Comparison of ENCODE assay signal across 18 cellular contexts in the genomic region with DNA sequence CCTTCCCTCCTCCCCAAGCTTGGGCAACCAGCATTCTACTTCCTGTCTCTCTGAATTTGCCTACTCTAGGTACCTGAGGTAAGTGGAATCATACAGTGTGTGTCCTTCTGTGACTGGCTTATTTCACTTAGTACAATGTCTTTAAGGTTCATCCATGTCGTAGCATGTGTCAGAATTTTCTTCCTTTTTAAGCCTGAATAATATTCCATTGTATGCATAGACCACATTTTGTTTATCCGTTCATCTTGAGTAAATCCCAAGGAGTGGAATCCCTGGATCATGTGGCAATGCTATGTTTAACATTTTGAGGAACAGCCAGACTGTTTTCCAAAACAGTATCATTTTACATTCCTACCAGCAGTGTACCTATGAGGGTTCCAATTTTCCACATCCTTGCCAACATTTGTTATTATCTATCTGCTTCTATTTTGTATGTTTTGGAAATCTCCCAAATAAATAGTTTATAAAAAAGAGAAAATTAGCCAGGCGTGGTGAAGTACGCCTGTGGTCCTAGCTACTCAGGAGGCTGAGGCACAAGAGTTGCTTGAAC. TPM values are rescaled to one million over a fixed set of nuclear protein-coding genes. Genes with fewer than 3 reads are reported as not detected.
DNase-seq lines count a peak whose midpoint lies in the region; ATAC-seq, FAIRE-seq and TF ChIP-seq lines count a peak whose summit lies in the region.
"Had no signal": no experiment of that assay in that cellular context is flagged by ENCODE, and none has a peak within 500 bp of the region (broad histone marks: within the 10 kb centered on the region; RNA-seq: fewer than 3 reads in every experiment).

No MANE protein-coding gene starts in this region.

- H3K27me3 ChIP-seq in HepG2 (ENCODE audit: control insufficient read depth in 1 of 2, insufficient read depth in 2 of 2, low read length in 2 of 2), result no peaks in the 10 kb centered on the region
- H3K27me3 ChIP-seq in lower lobe of right lung (ENCODE audit: low read depth), result no peaks in the 10 kb centered on the region

- peaks cover under 1 to 3% of the 10 kb centered on the region in 2 experiments; a peak in 2 of 5 replicates for H3K36me3 ChIP-seq in HepG2 (replicated peaks in 1 of 2; ENCODE audit: control insufficient read depth in 1 of 2, insufficient read depth in 2 of 2, low read length in 2 of 2)
- peaks cover 15% of the 10 kb centered on the region for H3K36me3 ChIP-seq in lower lobe of right lung

- BruUV-seq in HepG2 (replicated peaks; lab: Mats Ljungman, UMichigan), result no TSS peak

- H3K9me3 ChIP-seq in HepG2 (ENCODE audit: low read length) (no peaks in the 10 kb centered on the region), lower lobe of right lung (no peaks in the 10 kb centered on the region)

- TF ChIP-seq POLR2A in HepG2 (IDR thresholded peaks at IDR 0.05; ENCODE audit: insufficient read depth in 1 of 2, low read depth in 2 of 2, low read length in 2 of 2), result no peak

- TF ChIP-seq CTCF in C4-2B (conservative IDR thresholded peaks at IDR 0.05) (no peak), HepG2 (CRISPR knock-in tag; IDR thresholded peaks at IDR 0.05) (no peak), lower lobe of right lung (IDR thresholded peaks at IDR 0.05) (no peak)

- in situ Hi-C loops in HepG2 (cut with HindIII; ENCODE audit: extremely low pct_ligation_motif_present, low pct_unique_long_range_greater_than_20kb), result loop anchor here (10.0 kb wide), 1 partner anchor 240 kb away; the partner anchor contains the start of gene ZNF839

- no peak overlapping the region for H3K9ac ChIP-seq in HepG2 (ENCODE audit: insufficient read depth, low read depth, low read length)

- DNase-seq in DMS79 treated with DMSO at 0.1 percent for 48 hours (lab: John Stamatoyannopoulos, UW), result peak; percentile 44
- DNase-seq in NCI-H2196 treated with DMSO at 0.1 percent for 48 hours (lab: John Stamatoyannopoulos, UW; ENCODE audit: unreplicated experiment), result peak; percentile 14
- DNase-seq in HepG2 (ENCODE audit: low spot score), result no peak
- DNase-seq in lower lobe of right lung, result no peak
- no peak for DNase-seq in sciatic nerve (ENCODE audit: low spot score)
- no peak for DNase-seq in NCI-H446 (lab: John Stamatoyannopoulos, UW)
- DNase-seq: ACHN; CD4-positive, alpha-beta T cell; GDM1; Kasumi-1; NCI-H1105; NCI-H1694 treated with DMSO at 0.1 percent for 48 hours; NCI-H774 had no signal

- FAIRE-seq in HepG2 (lab: Jason Lieb, UNC), result no peak
- FAIRE-seq: D721Med, GM12878 had no signal

- intact Hi-C loops in HepG2 (cut with micrococcal nuclease; ENCODE audit: unreplicated experiment) (no loop called here), lower lobe of right lung (cut with DNase I) (no loop called here), sciatic nerve (cut with DNase I) (no loop called here)

- H4K20me1 ChIP-seq in HepG2 (ENCODE audit: insufficient read depth, low read length), result no peaks in the 10 kb centered on the region

- peaks cover 13% of the 10 kb centered on the region; the same call in 1 of the 2 replicates for H3K4me1 ChIP-seq in HepG2 (ENCODE audit: insufficient read depth, low read length)
- H3K4me1 ChIP-seq in lower lobe of right lung, result no peaks in the 10 kb centered on the region

- H3K4me3 ChIP-seq in HepG2 (replicated peaks in 1 of 3; ENCODE audit: insufficient read depth in 1 of 3, low read depth in 2 of 3, low read length in 3 of 3) (no peak overlapping the region), lower lobe of right lung (no peak overlapping the region)
- H3K4me3 ChIP-seq: GM12878, GM23338 had no signal

- H3K27ac ChIP-seq in C4-2B (peak overlapping the region; percentile 3; the same call in 1 of the 2 replicates), HepG2 (ENCODE audit: extremely low read length, insufficient read depth, low read length) (no peak overlapping the region), lower lobe of right lung (no peak overlapping the region)

- POLR2A ChIA-PET in HepG2 (lab: Yijun Ruan, JAX), result interaction anchor here (1.1 kb wide), 1 partner anchor 16 kb away, joined by 3 read pairs; no protein-coding TSS in a partner anchor

- no peak for TF ChIP-seq RAD21 in HepG2 (CRISPR knock-in tag; IDR thresholded peaks at IDR 0.05)

- CTCF ChIA-PET in HepG2 (lab: Yijun Ruan, JAX; ENCODE audit: low intra/inter-chr PET ratio, low total read pairs), result no interaction called here

- no peak for ATAC-seq in HepG2
- no peak for ATAC-seq in lower lobe of right lung
- no peak for ATAC-seq in sciatic nerve
- ATAC-seq: GM12878, GM23338, Panc1 had no signal

- H3K4me2 ChIP-seq in HepG2 (ENCODE audit: low read depth, low read length), result no peak overlapping the region
- H3K4me2 ChIP-seq: GM23338 had no signal

- no peaks in the 10 kb centered on the region for H3K79me2 ChIP-seq in HepG2 (ENCODE audit: insufficient read depth, low read length)

- H2AFZ ChIP-seq in HepG2 (ENCODE audit: low read length), result no peak overlapping the region
- H2AFZ ChIP-seq: GM23338 had no signal

- WGBS in HepG2 (ENCODE audit: low lambda C conversion rate), result 82% methylated on average over 4 of the region's 4 CpGs

- no peak for TF ChIP-seq EP300 in HepG2 (IDR thresholded peaks at IDR 0.05; ENCODE audit: low read depth in 2 of 2, low read length in 2 of 2)
- no peak for TF ChIP-seq EP300 in HepG2 (CRISPR knock-in tag; IDR thresholded peaks at IDR 0.05; ENCODE audit: borderline replicate concordance)

TF ChIP-seq in HepG2, 621 proteins besides CTCF, POLR2A, EP300 and RAD21:
- TF ChIP-seq ZNF781 (CRISPR knock-in tag; IDR thresholded peaks at IDR 0.05; ENCODE audit: borderline replicate concordance, not compliant biosample characterization), result no peak
- no peak for TF ChIP-seq KAT2B (IDR thresholded peaks at IDR 0.05; ENCODE audit: borderline replicate concordance, low read depth, low read length)
- no peak for TF ChIP-seq SKI (IDR thresholded peaks at IDR 0.05; ENCODE audit: partially characterized antibody)
- TF ChIP-seq ZNF367 (CRISPR knock-in tag; IDR thresholded peaks at IDR 0.05; ENCODE audit: borderline replicate concordance), result no peak
- peak; percentile 74 for TF ChIP-seq ZNF7 (CRISPR knock-in tag; IDR thresholded peaks at IDR 0.05)

RNA-seq across cellular contexts. Expression of gene HSP90AA1, which starts 12.4 kb away (rescaled TPM):
- total RNA-seq in HepG2 (2016; rRNA removed; fragmentation: Illumina TruSeq; extraction: Trizol) (636 and 1,509 TPM in 2 replicates), lower lobe of right lung (540 TPM), sciatic nerve (325 TPM)
- total RNA-seq in HepG2 (2016; cell fraction: cytosol; rRNA removed; fragmentation: Illumina TruSeq; extraction: Trizol; ENCODE audit: low read depth), result 68.9 and 73.7 TPM in 2 replicates
- 651 and 1,441 TPM in 2 replicates for total RNA-seq in HepG2 (2016; cell fraction: insoluble cytoplasmic fraction; rRNA removed; fragmentation: Illumina TruSeq; extraction: Trizol)
- total RNA-seq in HepG2 (2016; cell fraction: membrane; rRNA removed; fragmentation: Illumina TruSeq; extraction: Trizol), result 133 and 157 TPM in 2 replicates
- 507 and 548 TPM in 2 replicates for total RNA-seq in HepG2 (2016; cell fraction: nucleus; rRNA removed; fragmentation: Illumina TruSeq; extraction: Trizol)
- 205 and 262 TPM in 2 replicates for polyA plus RNA-seq in HepG2 (2011; rRNA removed)
- 127 and 221 TPM in 2 replicates for polyA plus RNA-seq in HepG2 (2011; cell fraction: cytosol; rRNA removed)
- polyA plus RNA-seq in HepG2 (2011; cell fraction: nucleus; rRNA removed), result 46.7 and 79.9 TPM in 2 replicates
- 319 and 504 TPM in 2 replicates for polyA plus RNA-seq in HepG2 (2012)
- 49.1 and 55.8 TPM in 2 replicates for polyA plus RNA-seq in HepG2 (2016; cell fraction: cytosol; fragmentation: Illumina TruSeq; extraction: Trizol; ENCODE audit: low read depth)
- 1,691 and 1,814 TPM in 2 replicates for polyA plus RNA-seq in HepG2 (2016; cell fraction: insoluble cytoplasmic fraction; fragmentation: Illumina TruSeq; extraction: Trizol; ENCODE audit: low read depth)
- 108 and 125 TPM in 2 replicates for polyA plus RNA-seq in HepG2 (2016; cell fraction: membrane; fragmentation: Illumina TruSeq; extraction: Trizol; ENCODE audit: low read depth)
- polyA plus RNA-seq in HepG2 (2016; cell fraction: nucleus; fragmentation: Illumina TruSeq; extraction: Trizol; ENCODE audit: insufficient read depth, low read depth), result 669 and 675 TPM in 2 replicates
- polyA minus RNA-seq in HepG2 (2011; rRNA and poly(A)+ RNA removed; ENCODE audit: low replicate concordance), result 117 and 458 TPM in 2 replicates
- 494 and 532 TPM in 2 replicates for polyA minus RNA-seq in HepG2 (2011; cell fraction: cytosol; rRNA and poly(A)+ RNA removed)
- polyA minus RNA-seq in HepG2 (2011; cell fraction: nucleus; rRNA and poly(A)+ RNA removed), result 134 and 221 TPM in 2 replicates

Comparison
In these comparisons a context has a peak if more than half of its experiments do, and no peak if none do; other contexts are left out.
1. DNase-seq: peak in DMS79 treated with DMSO at 0.1 percent for 48 hours (single experiment) and NCI-H2196 treated with DMSO at 0.1 percent for 48 hours (single experiment); none in HepG2 (single experiment), lower lobe of right lung (single experiment), sciatic nerve (single experiment) and NCI-H446 (0 of 2).